In genomic region chr15:66844041-66844746, GRCh38 we compare ENCODE assay signal across 1 cellular context.
TF ChIP-seq lines count a peak whose summit lies in the region.

No MANE protein-coding gene starts in this region.

TF ChIP-seq in K562, 482 proteins besides CTCF, POLR2A, EP300 and RAD21 (continued from another document):
- TF ChIP-seq E2F1 (CRISPR knock-in tag; IDR thresholded peaks at IDR 0.05), result no peak
- TF ChIP-seq ZNF695 (CRISPR knock-in tag; IDR thresholded peaks at IDR 0.05), result no peak
- TF ChIP-seq BCOR (IDR thresholded peaks at IDR 0.05), result peak; percentile 65; the same call in 1 of the 2 replicates
- no peak for TF ChIP-seq SREBF1 (IDR thresholded peaks at IDR 0.05; ENCODE audit: borderline replicate concordance, low read depth, low read length)
